16 cellular contexts compared by ENCODE assay signal in the genomic region with DNA sequence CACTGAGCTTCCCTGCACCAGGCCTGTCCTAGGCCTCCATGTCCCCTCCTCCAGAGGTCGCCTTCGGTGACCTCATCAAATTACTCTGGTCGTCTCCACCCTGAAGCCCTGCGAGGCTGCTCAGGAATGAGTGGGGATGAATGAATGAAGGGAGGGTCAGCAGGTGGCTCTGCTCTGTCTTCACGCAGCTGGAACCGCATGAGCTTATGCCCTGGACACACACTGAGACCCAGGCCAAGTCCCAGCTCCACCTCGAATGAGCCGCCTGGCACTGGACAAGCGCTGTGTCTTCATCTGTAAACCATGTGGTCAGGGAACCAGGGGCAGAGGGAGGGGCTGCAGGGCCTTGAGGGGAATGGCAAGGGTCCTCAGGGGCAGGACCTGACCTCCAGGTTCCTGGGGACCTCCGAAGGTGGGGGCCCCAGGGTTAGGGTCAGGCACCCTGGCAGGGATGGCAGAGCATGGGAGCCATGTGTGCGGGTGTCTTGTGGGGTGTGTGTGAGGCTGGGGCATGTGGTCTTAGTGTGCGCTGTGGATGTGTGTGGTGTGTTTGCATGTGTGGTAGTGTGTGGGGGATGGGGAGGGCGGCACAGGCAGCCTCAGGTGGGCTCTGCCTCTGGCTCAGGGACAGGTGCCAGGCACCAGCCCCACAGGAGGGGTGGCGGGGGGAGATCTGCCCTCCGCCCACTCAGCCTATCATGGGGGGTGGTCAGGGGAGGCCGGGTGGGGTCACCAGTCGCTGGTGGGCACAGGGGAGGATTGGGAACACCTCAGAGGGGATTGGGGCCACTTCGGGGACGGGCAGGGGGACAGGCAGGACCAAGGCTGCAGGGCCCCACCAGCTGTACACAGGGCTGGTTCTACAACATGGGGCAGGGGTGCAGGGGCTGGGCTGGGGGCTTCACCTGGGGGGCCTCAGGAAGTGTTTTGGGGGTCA. TPM values are rescaled to one million over a fixed set of nuclear protein-coding genes. Genes with fewer than 3 reads are reported as not detected.
DNase-seq lines count a peak whose midpoint lies in the region; ATAC-seq, FAIRE-seq and TF ChIP-seq lines count a peak whose summit lies in the region.
"Had no signal": no experiment of that assay in that cellular context is flagged by ENCODE, and none has a peak within 500 bp of the region (broad histone marks: within the 10 kb centered on the region; RNA-seq: fewer than 3 reads in every experiment).

No MANE protein-coding gene starts in this region.

- H2BK12ac ChIP-seq in H1 (ENCODE audit: low read depth, low read length), result peak overlapping the region; percentile 50; the same call in 1 of the 2 replicates

- H2BK5ac ChIP-seq in H1 (ENCODE audit: low read depth, low read length), result no peak overlapping the region; the same call in 1 of the 2 replicates

- no peak for ATAC-seq in stimulated activated effector memory CD8-positive, alpha-beta T cell treated with anti-CD3 and anti-CD28 coated beads, Interleukin-12 subunit alpha, Interleukin-12 subunit beta, amount 100 ng/mL, for 72 hours

- peak overlapping the region; percentile 67; the same call in 1 of the 2 replicates for H2AK5ac ChIP-seq in H1 (ENCODE audit: low read depth, low read length)

- CTCF ChIA-PET in H1 (lab: Charles Lee; ENCODE audit: partially characterized antibody), result interaction anchor here (0.6 to 4.6 kb wide), 87 partner anchors 8 to 1250 kb away, joined by 3 to 44 read pairs (median 4); partner anchors contain the start of gene ODC1

- no peak overlapping the region for H3K4me3 ChIP-seq in MM.1S (ENCODE audit: low read length)
- no peak overlapping the region for H3K4me3 ChIP-seq in H1 (ENCODE audit: extremely low read depth in 1 of 4, insufficient read depth in 2 of 4, low read depth in 3 of 4, low read length in 4 of 4)
- H3K4me3 ChIP-seq: heart right ventricle, suprapubic skin had no signal

- H3K79me2 ChIP-seq in MM.1S (ENCODE audit: low read length) (no peaks in the 10 kb centered on the region), H1 (ENCODE audit: control insufficient read depth in 1 of 2, insufficient read depth in 2 of 2, low read length in 2 of 2) (no peaks in the 10 kb centered on the region)
- H3K79me2 ChIP-seq: parathyroid adenoma had no signal

- peak overlapping the region; percentile 35; the same call in 1 of the 2 replicates for H3K9ac ChIP-seq in MM.1S (ENCODE audit: low read length)
- no peak overlapping the region for H3K9ac ChIP-seq in H1 (replicated peaks in 1 of 4; ENCODE audit: extremely low read depth in 1 of 4, low read depth in 3 of 4, low read length in 3 of 4)
- H3K9ac ChIP-seq: parathyroid adenoma had no signal

- no peak overlapping the region for H3K4ac ChIP-seq in H1 (replicated peaks; ENCODE audit: insufficient read length, low read depth, low read length)

- TF ChIP-seq RAD21 in H1 (IDR thresholded peaks at IDR 0.05 in 1 of 2, conservative IDR thresholded peaks at IDR 0.05 in 1 of 2; ENCODE audit: low read depth in 2 of 2, low read length in 2 of 2), result no peak

- H2BK120ac ChIP-seq in H1 (replicated peaks; ENCODE audit: low read depth, low read length), result no peak overlapping the region

- 0 out of 2 replicates have a peak, but pooled peaks cover 1% of the 10 kb centered on the region for H4K20me1 ChIP-seq in MM.1S (ENCODE audit: insufficient read depth, low read length)
- peaks cover 0 to 8% of the 10 kb centered on the region in 2 experiments for H4K20me1 ChIP-seq in H1 (replicated peaks in 1 of 2; ENCODE audit: control insufficient read depth in 1 of 2, insufficient read depth in 2 of 2, low read length in 2 of 2)

- POLR2A ChIA-PET in H1 (lab: Charles Lee; ENCODE audit: partially characterized antibody), result interaction anchor here (0.6 to 6.0 kb wide), 9 partner anchors 9 to 310 kb away, joined by 3 to 44 read pairs (median 3); partner anchors contain the start of gene ODC1

- H3F3A ChIP-seq in MM.1S (ENCODE audit: insufficient read depth, low read length), result peaks cover 19% of the 10 kb centered on the region

- TF ChIP-seq EP300 in H1 (IDR thresholded peaks at IDR 0.05; ENCODE audit: borderline replicate concordance in 1 of 2, low read depth in 2 of 2, low read length in 2 of 2), result no peak

- H4K8ac ChIP-seq in H1 (ENCODE audit: extremely low read depth, insufficient read depth, low read length), result no peak overlapping the region

- H3K9me3 ChIP-seq in MM.1S (replicated peaks; ENCODE audit: insufficient read depth, low read length) (no peaks in the 10 kb centered on the region), H1 (ENCODE audit: insufficient read depth in 2 of 2, low read depth in 1 of 2, low read length in 1 of 2) (no peaks in the 10 kb centered on the region)
- H3K9me3 ChIP-seq: BE2C, heart right ventricle, suprapubic skin had no signal

- H3K14ac ChIP-seq in H1 (ENCODE audit: insufficient read length), result no peak overlapping the region

- no peak overlapping the region for H3K23ac ChIP-seq in H1 (ENCODE audit: insufficient read length)

- H3K56ac ChIP-seq in H1 (replicated peaks; ENCODE audit: insufficient read length, low read depth, low read length), result no peak overlapping the region

- H4K91ac ChIP-seq in H1 (replicated peaks; ENCODE audit: insufficient read length, low read length), result no peak overlapping the region

- no peak for FAIRE-seq in H1 (lab: Jason Lieb, UNC)
- FAIRE-seq: astrocyte had no signal

- no peaks in the 10 kb centered on the region for H3K4me1 ChIP-seq in MM.1S (ENCODE audit: low read length)
- H3K4me1 ChIP-seq in H1 (replicated peaks in 1 of 4; ENCODE audit: control insufficient read depth in 3 of 4, insufficient read depth in 4 of 4, low read length in 3 of 4), result peaks cover 0 to 3% (median 1%) of the 10 kb centered on the region in 4 experiments; a peak in 3 of 7 replicates
- H3K4me1 ChIP-seq: BE2C had no signal

- peak overlapping the region; percentile 60 for H3K27ac Mint-ChIP-seq in stimulated activated effector memory CD8-positive, alpha-beta T cell treated with anti-CD3 and anti-CD28 coated beads, Interleukin-12 subunit alpha, Interleukin-12 subunit beta, amount 100 ng/mL, for 72 hours
- H3K27ac Mint-ChIP-seq: activated naive CD4-positive, alpha-beta T cell treated with anti-CD3 and anti-CD28 coated beads, Interleukin-2, amount 10 ng/mL, durations not matched to agents 7 days and 5 days had no signal

- no peak for TF ChIP-seq POLR2A in H1 (IDR thresholded peaks at IDR 0.05; ENCODE audit: control extremely low read depth in 1 of 2, low read depth in 2 of 2, low read length in 2 of 2)

- 0 out of 2 replicates have a peak overlapping the region, but pooled peaks have one; percentile 42 for H2AFZ ChIP-seq in MM.1S (ENCODE audit: low read length)
- no peak overlapping the region for H2AFZ ChIP-seq in H1 (ENCODE audit: low read length)

- H3K9me3 Mint-ChIP-seq in stimulated activated effector memory CD8-positive, alpha-beta T cell treated with anti-CD3 and anti-CD28 coated beads, Interleukin-12 subunit alpha, Interleukin-12 subunit beta, amount 100 ng/mL, for 72 hours, result no peaks in the 10 kb centered on the region
- H3K9me3 Mint-ChIP-seq: activated naive CD4-positive, alpha-beta T cell treated with anti-CD3 and anti-CD28 coated beads, Interleukin-2, amount 10 ng/mL, durations not matched to agents 7 days and 5 days; activated T-cell treated with anti-CD3 and anti-CD28 coated beads, Interleukin-2, amount 50 U/mL, for 4 hours had no signal

- H4K5ac ChIP-seq in H1 (ENCODE audit: insufficient read length, low read depth, low read length), result no peak overlapping the region

- H3K36me3 ChIP-seq in MM.1S (replicated peaks; ENCODE audit: insufficient read depth, low read length) (no peaks in the 10 kb centered on the region), H1 (ENCODE audit: control insufficient read depth in 2 of 4, insufficient read depth in 4 of 4, low read length in 3 of 4) (no peaks in the 10 kb centered on the region)
- H3K36me3 ChIP-seq: suprapubic skin had no signal

- H3K27ac ChIP-seq in MM.1S (ENCODE audit: low read length) (no peak overlapping the region), H1 (ENCODE audit: low read depth, low read length) (no peak overlapping the region)
- H3K27ac ChIP-seq: 22Rv1, heart right ventricle, parathyroid adenoma, suprapubic skin had no signal

- H3K27me3 ChIP-seq in MM.1S (replicated peaks; ENCODE audit: insufficient read depth, low read length), result no peaks in the 10 kb centered on the region
- peaks cover 0 to 8% (median 3%) of the 10 kb centered on the region in 4 experiments; a peak in 3 of 7 replicates for H3K27me3 ChIP-seq in H1 (replicated peaks in 1 of 4; ENCODE audit: control insufficient read depth in 3 of 4, extremely low read depth in 1 of 4, insufficient read depth in 3 of 4, low read length in 3 of 4)
- H3K27me3 ChIP-seq: BE2C had no signal

- H3K4me1 Mint-ChIP-seq in stimulated activated effector memory CD8-positive, alpha-beta T cell treated with anti-CD3 and anti-CD28 coated beads, Interleukin-12 subunit alpha, Interleukin-12 subunit beta, amount 100 ng/mL, for 72 hours, result peaks cover 26% of the 10 kb centered on the region

- no peak overlapping the region for H2BK20ac ChIP-seq in H1 (ENCODE audit: low read length)

- TF ChIP-seq CTCF in MM.1S (IDR thresholded peaks at IDR 0.05; ENCODE audit: low read length) (no peak), H1 (IDR thresholded peaks at IDR 0.05; ENCODE audit: control extremely low read depth in 1 of 3, insufficient read depth in 1 of 3, low read depth in 1 of 3, low read length in 3 of 3) (no peak)

- no peak overlapping the region for H3K4me3 Mint-ChIP-seq in stimulated activated effector memory CD8-positive, alpha-beta T cell treated with anti-CD3 and anti-CD28 coated beads, Interleukin-12 subunit alpha, Interleukin-12 subunit beta, amount 100 ng/mL, for 72 hours
- H3K4me3 Mint-ChIP-seq: activated naive CD4-positive, alpha-beta T cell treated with anti-CD3 and anti-CD28 coated beads, Interleukin-2, amount 10 ng/mL, durations not matched to agents 7 days and 5 days; activated T-cell treated with anti-CD3 and anti-CD28 coated beads, Interleukin-2, amount 50 U/mL, for 4 hours had no signal

- H3K23me2 ChIP-seq in H1 (ENCODE audit: low read depth, low read length), result peaks cover 10% of the 10 kb centered on the region

- WGBS in H1 (ENCODE audit: extremely low coverage in 1 of 2, insufficient coverage in 1 of 2, insufficient read length in 1 of 2, insufficient replicate concordance in 2 of 2, low coverage in 1 of 2, low lambda C conversion rate in 2 of 2, missing lambda C conversion rate in 1 of 2), 2 experiments, result 85% methylated on average over 15 of the region's 19 CpGs; no CpG with 5 or more reads in 1 of the 2 experiments

- peaks cover 33% of the 10 kb centered on the region for H3K36me3 Mint-ChIP-seq in stimulated activated effector memory CD8-positive, alpha-beta T cell treated with anti-CD3 and anti-CD28 coated beads, Interleukin-12 subunit alpha, Interleukin-12 subunit beta, amount 100 ng/mL, for 72 hours

- H3K4me2 ChIP-seq in MM.1S (ENCODE audit: low read depth, low read length) (peak overlapping the region; percentile 45; the same call in 1 of the 2 replicates), H1 (ENCODE audit: insufficient read depth in 1 of 2, low read depth in 2 of 2, low read length in 2 of 2) (no peak overlapping the region; a peak in 1 of 4 replicates)

- H3K18ac ChIP-seq in H1 (ENCODE audit: extremely low read depth, low read length), result no peak overlapping the region

- no peaks in the 10 kb centered on the region for H3K79me1 ChIP-seq in H1 (ENCODE audit: low read depth, low read length)

- H3K9me2 ChIP-seq in MM.1S (replicated peaks; ENCODE audit: insufficient read depth, low read length), result no peaks in the 10 kb centered on the region

- DNase-seq in DMS53 (lab: John Stamatoyannopoulos, UW), result peak; percentile 34
- DNase-seq in DMS53 treated with DMSO at 0.1 percent for 48 hours (lab: John Stamatoyannopoulos, UW; ENCODE audit: unreplicated experiment), result no peak
- DNase-seq in MM.1S, result no peak
- DNase-seq in H1 (ENCODE audit: low read depth in 1 of 2, low spot score in 2 of 2), result no peak
- DNase-seq in stimulated activated effector memory CD8-positive, alpha-beta T cell treated with anti-CD3 and anti-CD28 coated beads, Interleukin-12 subunit alpha, Interleukin-12 subunit beta, amount 100 ng/mL, for 72 hours (ENCODE audit: low spot score in 2 of 2), result no peak
- no peak for DNase-seq in NAMALWA (ENCODE audit: low spot score)
- no peak for DNase-seq in activated CD4-positive, alpha-beta T cell treated with anti-CD3 and anti-CD28 coated beads for 48 hours
- no peak for DNase-seq in NCI-H1048 (lab: John Stamatoyannopoulos, UW)

- H2BK15ac ChIP-seq in H1 (ENCODE audit: low read length), result 0 out of 2 replicates have a peak overlapping the region, but pooled peaks have one; percentile 40

RNA-seq across cellular contexts. Expression of gene ODC1, which starts 13.9 kb away (rescaled TPM):
- 73.6 and 76.7 TPM in 2 replicates for total RNA-seq in H1 (2021; fragmentation: NEBNext Ultra II Directional; extraction: Animal tissue kit (Norgen Biotek cat#: 25700))
- 39.9 and 57.2 TPM in 2 replicates for polyA plus RNA-seq in H1 (2011; rRNA removed)
- polyA plus RNA-seq in H1 (2011; cell fraction: cytosol; rRNA removed), result 52.1 TPM
- polyA plus RNA-seq in H1 (2011; cell fraction: nucleus; rRNA removed), result 28.3 TPM
- polyA plus RNA-seq in H1 (2012, experiment 1 of 2), result 51.1 to 69.3 TPM (median 56.4 TPM) in 4 replicates
- polyA plus RNA-seq in H1 (2012, experiment 2 of 2), result 47.0 TPM
- polyA plus RNA-seq in H1 (2013, experiment 1 of 2), result 36.2 TPM
- polyA plus RNA-seq in H1 (2013, experiment 2 of 2), result 38.4 TPM
- polyA minus RNA-seq in H1 (2011; rRNA and poly(A)+ RNA removed), result 62.9 and 69.6 TPM in 2 replicates
- polyA minus RNA-seq in H1 (2011; cell fraction: cytosol; rRNA and poly(A)+ RNA removed), result 26.7 TPM
- 24.6 TPM for polyA minus RNA-seq in H1 (2011; cell fraction: nucleus; rRNA and poly(A)+ RNA removed)
